8 cellular contexts compared by ENCODE assay signal in genomic region chr9:128127568-128127989, GRCh38. TPM values are rescaled to one million over a fixed set of nuclear protein-coding genes. Genes with fewer than 3 reads are reported as not detected.
A peak's percentile ranks its signal among the peaks of the same experiment; 100 is the strongest.
DNase-seq lines count a peak whose midpoint lies in the region; ATAC-seq and TF ChIP-seq lines count a peak whose summit lies in the region.

Gene PTGES2, minus strand, starts transcription at chr9:128127729. Its CDS starts 12 bp downstream, at chr9:128127717.

- peak within 1 kb of the TSS; percentile 89 for H2AFZ ChIP-seq in PC-3 (ENCODE audit: low read length)

- H3K4me1 Mint-ChIP-seq in CD4-positive, alpha-beta memory T cell, result peaks cover 24 to 46% (median 33%) of the 10 kb centered on the region in 4 donors
- H3K4me1 Mint-ChIP-seq in activated T-cell treated with anti-CD3 and anti-CD28 coated beads, Interleukin-2, amount 50 U/mL, for 24 hours (ENCODE audit: low read depth), result peaks cover 33% of the 10 kb centered on the region

- peaks cover 0 to under 1% of the 10 kb centered on the region in 2 donors for H3K27me3 Mint-ChIP-seq in CD4-positive, alpha-beta memory T cell
- H3K27me3 Mint-ChIP-seq in activated T-cell treated with anti-CD3 and anti-CD28 coated beads, Interleukin-2, amount 50 U/mL, for 24 hours, result peaks cover 5% of the 10 kb centered on the region

- peak; percentile 82 to 87 (median 84) for DNase-seq in CD4-positive, alpha-beta memory T cell
- DNase-seq in PC-3 (peak; percentile 73), esophagus muscularis mucosa (ENCODE audit: extremely low spot score) (no peak)
- DNase-seq in activated T-cell treated with anti-CD3 and anti-CD28 coated beads, Interleukin-2, amount 50 U/mL, for 24 hours, result peak; percentile 89
- peak; percentile 57 for DNase-seq in stimulated activated CD8-positive, alpha-beta memory T cell treated with anti-CD3 and anti-CD28 coated beads, Interleukin-7, amount 100 ng/mL, for 24 hours (ENCODE audit: low read depth)

- peak within 1 kb of the TSS; percentile 81 for H3K27ac ChIP-seq in CD4-positive, alpha-beta memory T cell (ENCODE audit: low read depth, low read length)
- H3K27ac ChIP-seq in PC-3 (ENCODE audit: low read length) (peak within 1 kb of the TSS; percentile 87), esophagus muscularis mucosa (replicated peaks in 1 of 4) (peak within 1 kb of the TSS; percentile 90 to 98 (median 94)), muscle layer of duodenum (ENCODE audit: low read length) (peak within 1 kb of the TSS; percentile 82)

- peak within 1 kb of the TSS; percentile 97 for H3K9ac ChIP-seq in PC-3 (ENCODE audit: low read length)

- BruUV-seq in PC-3 (replicated peaks; lab: Mats Ljungman, UMichigan), result no TSS peak

- ATAC-seq in GM19351 (IDR thresholded peaks at IDR 0.05; ENCODE audit: unreplicated experiment), result peak; percentile 55
- ATAC-seq in HG03558 (IDR thresholded peaks at IDR 0.05; ENCODE audit: extremely low read depth, unreplicated experiment), result peak; percentile 32
- peak; percentile 68 for ATAC-seq in PC-3

- H3K9me2 ChIP-seq in PC-3 (replicated peaks; ENCODE audit: low read length), result no peaks in the 10 kb centered on the region

- H3K4me3 Mint-ChIP-seq in CD4-positive, alpha-beta memory T cell, result peak within 1 kb of the TSS; percentile 96 to 100 (median 99)
- peak within 1 kb of the TSS; percentile 98 for H3K4me3 Mint-ChIP-seq in activated T-cell treated with anti-CD3 and anti-CD28 coated beads, Interleukin-2, amount 50 U/mL, for 24 hours

- peaks cover 37% of the 10 kb centered on the region for H3K79me2 ChIP-seq in PC-3 (ENCODE audit: low read length)

- TF ChIP-seq CTCF in PC-3 (conservative IDR thresholded peaks at IDR 0.05; ENCODE audit: low read depth, low read length) (no peak), esophagus muscularis mucosa (IDR thresholded peaks at IDR 0.05) (peak in 1 of 3 experiments; percentile 3)

- no CpG with 5 or more reads among the region's 56 CpGs for WGBS in esophagus muscularis mucosa

- peaks cover 12% of the 10 kb centered on the region for H3K36me3 ChIP-seq in CD4-positive, alpha-beta memory T cell (ENCODE audit: insufficient read depth, low read length)
- peaks cover 8% of the 10 kb centered on the region; the same call in 1 of the 2 replicates for H3K36me3 ChIP-seq in PC-3 (ENCODE audit: low read depth, low read length)
- H3K36me3 ChIP-seq in esophagus muscularis mucosa, result peaks cover 9 to 25% (median 21%) of the 10 kb centered on the region in 4 donors
- H3K36me3 ChIP-seq in muscle layer of duodenum (ENCODE audit: control insufficient read depth in 1 of 2, insufficient read depth in 2 of 2, low read length in 2 of 2), result peaks cover 4 to 18% of the 10 kb centered on the region in 2 donors

- H3K4me3 ChIP-seq in CD4-positive, alpha-beta memory T cell (ENCODE audit: low read length in 2 of 2), result peak within 1 kb of the TSS; percentile 86 to 95
- peak within 1 kb of the TSS; percentile 95 for H3K4me3 ChIP-seq in PC-3 (ENCODE audit: low read length)
- H3K4me3 ChIP-seq in esophagus muscularis mucosa, result peak within 1 kb of the TSS; percentile 77 to 99 (median 98)
- peak within 1 kb of the TSS; percentile 83 to 94 for H3K4me3 ChIP-seq in muscle layer of duodenum (ENCODE audit: low read depth in 1 of 2, low read length in 2 of 2)

- no peaks in the 10 kb centered on the region for H4K20me1 ChIP-seq in PC-3 (ENCODE audit: low read length)

- H3K4me1 ChIP-seq in CD4-positive, alpha-beta memory T cell (ENCODE audit: insufficient read depth, low read length), result peaks cover 37% of the 10 kb centered on the region
- H3K4me1 ChIP-seq in PC-3 (ENCODE audit: insufficient read depth, low read length) (peaks cover 10% of the 10 kb centered on the region; the same call in 1 of the 2 replicates), esophagus muscularis mucosa (peaks cover 29 to 39% (median 38%) of the 10 kb centered on the region in 4 donors), muscle layer of duodenum (ENCODE audit: control insufficient read depth in 1 of 2, insufficient read depth in 2 of 2, low read length in 2 of 2) (peaks cover 19 to 29% of the 10 kb centered on the region in 2 donors)

- H3K9me3 Mint-ChIP-seq in CD4-positive, alpha-beta memory T cell, result peaks cover 0 to 2% (median 0%) of the 10 kb centered on the region in 8 donors
- no peaks in the 10 kb centered on the region for H3K9me3 Mint-ChIP-seq in activated T-cell treated with anti-CD3 and anti-CD28 coated beads, Interleukin-2, amount 50 U/mL, for 24 hours

- peak within 1 kb of the TSS; percentile 94 for H3K4me2 ChIP-seq in PC-3 (ENCODE audit: low read length)

- intact Hi-C loops in CD4-positive, alpha-beta memory T cell (cut with micrococcal nuclease), result loop anchor here (10.0 kb wide), 1 partner anchor 393 kb away; the partner anchor contains the start of gene TOR2A
- intact Hi-C loops in PC-3 (cut with micrococcal nuclease), result loop anchor here (5.0 kb wide), 1 partner anchor 35 kb away; the partner anchor contains the start of gene BBLN
- intact Hi-C loops in esophagus muscularis mucosa (cut with DNase I), result no loop called here

- H3F3A ChIP-seq in PC-3 (ENCODE audit: low read length, unreplicated experiment), result no peaks in the 10 kb centered on the region

- H3K9me3 ChIP-seq in CD4-positive, alpha-beta memory T cell (ENCODE audit: control insufficient read depth in 1 of 2, low read length in 2 of 2), result no peaks in the 10 kb centered on the region
- H3K9me3 ChIP-seq in PC-3 (ENCODE audit: low read length) (no peaks in the 10 kb centered on the region), esophagus muscularis mucosa (no peaks in the 10 kb centered on the region), muscle layer of duodenum (ENCODE audit: control insufficient read depth in 1 of 2, low read length in 2 of 2) (no peaks in the 10 kb centered on the region)

- H3K27ac Mint-ChIP-seq in CD4-positive, alpha-beta memory T cell, result peak within 1 kb of the TSS; percentile 98 to 100 (median 99)
- peak within 1 kb of the TSS; percentile 99 for H3K27ac Mint-ChIP-seq in activated T-cell treated with anti-CD3 and anti-CD28 coated beads, Interleukin-2, amount 50 U/mL, for 24 hours

- CTCF ChIA-PET in CD4-positive, alpha-beta memory T cell (lab: Charles Lee; ENCODE audit: partially characterized antibody), result interaction anchor here (1.5 to 2.2 kb wide), 3 partner anchors 10 to 30 kb away, joined by 4 to 10 read pairs (median 6); no protein-coding TSS in a partner anchor
- CTCF ChIA-PET in PC-3 (lab: Charles Lee), result no interaction called here

- H3K27me3 ChIP-seq in CD4-positive, alpha-beta memory T cell (ENCODE audit: insufficient read depth, low read length), result no peaks in the 10 kb centered on the region
- no peaks in the 10 kb centered on the region for H3K27me3 ChIP-seq in PC-3 (ENCODE audit: low read length)
- peaks cover 0 to 12% (median 0%) of the 10 kb centered on the region in 4 donors for H3K27me3 ChIP-seq in esophagus muscularis mucosa
- H3K27me3 ChIP-seq in muscle layer of duodenum (ENCODE audit: low read depth, low read length), result no peaks in the 10 kb centered on the region

- POLR2A ChIA-PET in CD4-positive, alpha-beta memory T cell (lab: Charles Lee; ENCODE audit: partially characterized antibody), result interaction anchor here (0.8 to 2.5 kb wide), 12 partner anchors 8 to 348 kb away, joined by 3 to 21 read pairs (median 5); partner anchors contain the start of genes BBLN, GOLGA2, NAIF1 and SLC25A25
- POLR2A ChIA-PET in PC-3 (lab: Charles Lee; ENCODE audit: unreplicated experiment), result interaction anchor here (0.5 kb wide), 1 partner anchor 486 kb away, joined by 4 read pairs; no protein-coding TSS in a partner anchor

- TF ChIP-seq POLR2A in esophagus muscularis mucosa (IDR thresholded peaks at IDR 0.05; ENCODE audit: low read depth), result no peak

- H3K36me3 Mint-ChIP-seq in CD4-positive, alpha-beta memory T cell, result peaks cover 0 to 23% of the 10 kb centered on the region in 2 donors
- H3K36me3 Mint-ChIP-seq in activated T-cell treated with anti-CD3 and anti-CD28 coated beads, Interleukin-2, amount 50 U/mL, for 24 hours (ENCODE audit: low read depth), result peaks cover 45% of the 10 kb centered on the region

- no peak for TF ChIP-seq EP300 in esophagus muscularis mucosa (IDR thresholded peaks at IDR 0.05)

RNA-seq across cellular contexts. Expression of gene PTGES2, which starts in this region (rescaled TPM):
- total RNA-seq in CD4-positive, alpha-beta memory T cell, result 10 to 100 TPM; 51.8 to 57.9 TPM
- polyA plus RNA-seq in CD4-positive, alpha-beta memory T cell, result 10 to 100 TPM; 47.5 to 48.8 TPM
- total RNA-seq in PC-3 (2014; rRNA removed) (250 and 258 TPM in 2 replicates), esophagus muscularis mucosa (10 to 100 TPM; 58.0 to 72.7 (median 60.5) TPM)
